Comparison of ENCODE assay signal across 1 cellular context in the genomic region with DNA sequence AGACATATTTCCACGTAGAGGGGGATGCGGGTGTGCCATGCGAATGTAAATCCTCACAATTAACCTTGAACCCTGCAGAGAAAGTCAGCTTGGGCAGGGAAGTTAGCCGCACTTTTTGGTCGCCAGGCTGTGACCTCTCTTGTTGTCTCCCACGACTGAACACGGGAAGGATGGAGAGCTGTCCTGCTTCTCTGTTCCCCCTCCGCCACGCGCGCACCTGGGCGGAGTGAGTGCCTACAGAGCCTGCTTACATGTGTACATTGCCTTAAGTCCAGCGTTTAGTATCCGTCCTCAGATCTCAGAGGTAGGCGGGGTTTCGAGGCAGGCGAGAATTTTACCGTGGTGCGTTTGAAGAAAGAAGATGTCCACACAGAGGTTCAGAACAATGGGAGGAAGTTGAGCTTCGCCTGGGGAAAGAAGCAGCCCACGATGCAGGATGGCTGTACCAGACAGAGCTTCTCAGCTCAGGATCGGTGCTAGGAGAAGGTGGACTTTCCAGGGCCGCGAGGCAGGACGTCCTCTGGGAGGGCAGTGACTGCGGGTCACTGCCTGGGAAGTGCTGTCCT.
TF ChIP-seq lines count a peak whose summit lies in the region.

No MANE protein-coding gene starts in this region.

TF ChIP-seq in K562, 482 proteins besides CTCF, POLR2A, EP300 and RAD21 (continued from another document):
- TF ChIP-seq, protein P1, sequence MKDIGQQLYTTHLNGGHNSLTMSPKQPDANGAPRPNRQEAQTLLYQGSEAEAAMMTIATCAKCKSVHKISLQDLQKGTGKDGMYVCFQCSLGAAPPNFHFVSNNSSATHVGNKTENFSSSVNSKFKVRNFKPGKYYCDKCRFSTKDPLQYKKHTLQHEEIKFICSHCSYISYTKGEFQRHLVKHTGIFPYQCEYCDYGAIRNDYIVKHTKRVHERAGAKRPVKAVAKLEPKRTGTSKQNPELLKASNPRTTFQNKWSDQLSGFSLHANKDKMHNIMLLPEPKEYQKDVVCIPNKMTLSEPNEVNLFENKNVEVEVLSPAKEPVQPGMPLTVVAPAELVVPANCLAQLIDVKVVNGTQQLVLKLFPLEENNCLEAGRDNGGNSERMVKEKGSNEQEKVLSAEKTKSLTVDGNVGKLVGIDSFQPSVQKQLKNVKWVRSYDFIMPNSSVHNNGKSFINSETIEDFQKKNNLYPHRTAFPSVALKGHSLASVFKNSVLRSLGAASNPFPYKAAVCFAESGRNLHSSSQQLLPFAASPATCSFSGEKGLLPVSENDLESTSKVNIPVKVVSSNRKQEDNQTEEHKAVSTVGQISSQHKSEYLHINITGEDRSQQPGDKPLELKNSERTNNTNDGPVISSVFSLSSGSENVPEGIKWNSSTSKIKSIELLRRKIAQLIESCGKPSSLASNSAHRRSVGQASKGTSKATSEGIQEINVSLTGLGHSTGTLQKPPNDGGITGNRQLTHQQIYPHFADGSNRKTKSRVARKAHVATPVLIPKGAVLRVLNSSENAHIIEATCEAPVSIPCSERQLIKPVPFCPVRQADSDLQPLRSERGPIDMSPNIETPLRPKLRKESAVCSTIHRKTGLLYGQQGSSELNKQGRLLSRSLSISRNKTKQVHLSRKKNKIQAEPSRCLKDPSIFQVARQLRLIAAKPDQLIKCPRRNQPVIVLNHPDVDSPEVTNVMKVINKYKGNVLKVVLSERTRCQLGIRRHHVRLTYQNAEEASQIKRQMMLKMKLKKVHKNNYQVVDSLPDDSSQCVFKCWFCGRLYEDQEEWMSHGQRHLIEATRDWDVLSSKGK (CRISPR knock-in tag; IDR thresholded peaks at IDR 0.05), result no peak
- TF ChIP-seq NR3C1 (CRISPR knock-in tag; IDR thresholded peaks at IDR 0.05), result no peak
- TF ChIP-seq, protein P2, sequence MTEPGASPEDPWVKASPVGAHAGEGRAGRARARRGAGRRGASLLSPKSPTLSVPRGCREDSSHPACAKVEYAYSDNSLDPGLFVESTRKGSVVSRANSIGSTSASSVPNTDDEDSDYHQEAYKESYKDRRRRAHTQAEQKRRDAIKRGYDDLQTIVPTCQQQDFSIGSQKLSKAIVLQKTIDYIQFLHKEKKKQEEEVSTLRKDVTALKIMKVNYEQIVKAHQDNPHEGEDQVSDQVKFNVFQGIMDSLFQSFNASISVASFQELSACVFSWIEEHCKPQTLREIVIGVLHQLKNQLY (CRISPR knock-in tag; conservative IDR thresholded peaks at IDR 0.05), result peak in 1 of 2 experiments; percentile 62; a peak in 1 of 4 replicates
- no peak for TF ChIP-seq BRF1 (IDR thresholded peaks at IDR 0.05; ENCODE audit: borderline replicate concordance, extremely low read depth, insufficient read length)
- no peak for TF ChIP-seq RFX7 (CRISPR knock-in tag; IDR thresholded peaks at IDR 0.05)
- TF ChIP-seq, protein P3, sequence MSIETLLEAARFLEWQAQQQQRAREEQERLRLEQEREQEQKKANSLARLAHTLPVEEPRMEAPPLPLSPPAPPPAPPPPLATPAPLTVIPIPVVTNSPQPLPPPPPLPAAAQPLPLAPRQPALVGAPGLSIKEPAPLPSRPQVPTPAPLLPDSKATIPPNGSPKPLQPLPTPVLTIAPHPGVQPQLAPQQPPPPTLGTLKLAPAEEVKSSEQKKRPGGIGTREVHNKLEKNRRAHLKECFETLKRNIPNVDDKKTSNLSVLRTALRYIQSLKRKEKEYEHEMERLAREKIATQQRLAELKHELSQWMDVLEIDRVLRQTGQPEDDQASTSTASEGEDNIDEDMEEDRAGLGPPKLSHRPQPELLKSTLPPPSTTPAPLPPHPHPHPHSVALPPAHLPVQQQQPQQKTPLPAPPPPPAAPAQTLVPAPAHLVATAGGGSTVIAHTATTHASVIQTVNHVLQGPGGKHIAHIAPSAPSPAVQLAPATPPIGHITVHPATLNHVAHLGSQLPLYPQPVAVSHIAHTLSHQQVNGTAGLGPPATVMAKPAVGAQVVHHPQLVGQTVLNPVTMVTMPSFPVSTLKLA (conservative IDR thresholded peaks at IDR 0.05), result peak; percentile 66 to 95; a peak in 3 of 4 replicates
- TF ChIP-seq KDM1A (IDR thresholded peaks at IDR 0.05), result no peak
- no peak for TF ChIP-seq SAFB (IDR thresholded peaks at IDR 0.05; ENCODE audit: borderline replicate concordance, low read depth, low read length)
- TF ChIP-seq PHF21A (IDR thresholded peaks at IDR 0.05; ENCODE audit: borderline replicate concordance, low read depth), result no peak
- TF ChIP-seq, protein P4, sequence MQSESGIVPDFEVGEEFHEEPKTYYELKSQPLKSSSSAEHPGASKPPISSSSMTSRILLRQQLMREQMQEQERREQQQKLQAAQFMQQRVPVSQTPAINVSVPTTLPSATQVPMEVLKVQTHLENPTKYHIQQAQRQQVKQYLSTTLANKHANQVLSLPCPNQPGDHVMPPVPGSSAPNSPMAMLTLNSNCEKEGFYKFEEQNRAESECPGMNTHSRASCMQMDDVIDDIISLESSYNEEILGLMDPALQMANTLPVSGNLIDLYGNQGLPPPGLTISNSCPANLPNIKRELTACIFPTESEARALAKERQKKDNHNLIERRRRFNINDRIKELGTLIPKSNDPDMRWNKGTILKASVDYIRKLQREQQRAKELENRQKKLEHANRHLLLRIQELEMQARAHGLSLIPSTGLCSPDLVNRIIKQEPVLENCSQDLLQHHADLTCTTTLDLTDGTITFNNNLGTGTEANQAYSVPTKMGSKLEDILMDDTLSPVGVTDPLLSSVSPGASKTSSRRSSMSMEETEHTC (IDR thresholded peaks at IDR 0.05), result no peak
- no peak for TF ChIP-seq POLR3A (IDR thresholded peaks at IDR 0.05; ENCODE audit: borderline replicate concordance, extremely low read depth, insufficient read depth, insufficient read length)
- TF ChIP-seq, protein P5, sequence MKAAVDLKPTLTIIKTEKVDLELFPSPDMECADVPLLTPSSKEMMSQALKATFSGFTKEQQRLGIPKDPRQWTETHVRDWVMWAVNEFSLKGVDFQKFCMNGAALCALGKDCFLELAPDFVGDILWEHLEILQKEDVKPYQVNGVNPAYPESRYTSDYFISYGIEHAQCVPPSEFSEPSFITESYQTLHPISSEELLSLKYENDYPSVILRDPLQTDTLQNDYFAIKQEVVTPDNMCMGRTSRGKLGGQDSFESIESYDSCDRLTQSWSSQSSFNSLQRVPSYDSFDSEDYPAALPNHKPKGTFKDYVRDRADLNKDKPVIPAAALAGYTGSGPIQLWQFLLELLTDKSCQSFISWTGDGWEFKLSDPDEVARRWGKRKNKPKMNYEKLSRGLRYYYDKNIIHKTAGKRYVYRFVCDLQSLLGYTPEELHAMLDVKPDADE (conservative IDR thresholded peaks at IDR 0.05; ENCODE audit: control insufficient read depth, low read depth, low read length), result no peak
- no peak for TF ChIP-seq NR2C2 (CRISPR knock-in tag; IDR thresholded peaks at IDR 0.05)
- TF ChIP-seq NR2C2 (tag; IDR thresholded peaks at IDR 0.05), result 0 out of 2 replicates have a peak, but pooled peaks have one; percentile 15
- TF ChIP-seq ZBTB1 (CRISPR knock-in tag; IDR thresholded peaks at IDR 0.05; ENCODE audit: borderline replicate concordance, low read depth), result no peak
- no peak for TF ChIP-seq HMG20A (CRISPR knock-in tag; conservative IDR thresholded peaks at IDR 0.05)
- TF ChIP-seq STAG1 (CRISPR knock-in tag; IDR thresholded peaks at IDR 0.05; ENCODE audit: borderline replicate concordance), result 0 out of 2 replicates have a peak, but pooled peaks have one; percentile 30
- TF ChIP-seq HDAC6 (IDR thresholded peaks at IDR 0.05; ENCODE audit: low read depth, low read length), result no peak
- TF ChIP-seq SP2 (IDR thresholded peaks at IDR 0.05; ENCODE audit: extremely low read depth, low read depth, low read length, poor library complexity, severe bottlenecking), result no peak
TF ChIP-seq in K562: peak in this region for 66.
